8 cellular contexts compared by ENCODE assay signal in the genomic region with DNA sequence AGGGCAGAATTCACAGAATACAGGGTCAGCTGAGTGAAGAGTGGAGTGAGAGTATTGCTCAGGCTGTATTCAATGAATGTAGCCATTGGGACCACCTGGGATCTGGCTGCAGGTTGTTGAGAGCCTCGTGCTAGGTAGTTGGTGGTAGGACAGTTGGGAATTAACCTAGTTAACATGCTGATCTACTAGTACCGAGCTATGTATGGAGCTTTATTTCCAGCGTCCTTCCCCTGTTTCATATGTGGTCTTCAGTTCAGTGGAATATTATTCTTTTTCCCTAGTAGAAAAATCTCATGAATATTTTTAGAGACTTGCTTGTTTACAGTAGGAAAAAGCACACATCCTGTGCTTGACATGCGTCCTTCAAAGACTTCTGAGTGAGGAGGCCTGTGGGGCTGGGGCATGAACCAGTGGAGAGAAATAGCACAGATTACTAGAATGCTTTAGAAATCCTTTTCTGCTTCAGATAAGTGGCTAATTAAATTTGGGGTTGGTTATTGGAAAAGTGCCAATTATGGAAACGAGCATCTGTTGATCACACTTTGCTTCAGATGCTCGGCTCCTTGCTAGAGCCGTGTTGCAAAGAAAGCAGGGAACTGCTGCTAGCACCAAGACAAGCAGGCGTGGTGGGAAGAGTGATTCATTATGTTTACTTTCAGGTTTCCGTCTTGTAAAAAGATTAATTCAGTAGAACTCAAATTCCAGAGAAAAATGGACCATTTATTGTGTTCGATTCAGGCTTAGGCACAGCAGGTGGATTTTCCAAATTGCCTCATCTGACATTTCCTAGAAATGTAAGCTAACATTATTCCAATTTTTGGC. TPM values are rescaled to one million over a fixed set of nuclear protein-coding genes. Genes with fewer than 3 reads are reported as not detected.
DNase-seq lines count a peak whose midpoint lies in the region; ATAC-seq and TF ChIP-seq lines count a peak whose summit lies in the region.

No MANE protein-coding gene starts in this region.

- H3K4me3 Mint-ChIP-seq in natural killer cell: peak overlapping the region; percentile 0

- no peaks in the 10 kb centered on the region for H3K36me3 ChIP-seq in heart left ventricle
- H3K36me3 ChIP-seq in RWPE2 (ENCODE audit: low read depth): no peaks in the 10 kb centered on the region
- no peaks in the 10 kb centered on the region for H3K36me3 ChIP-seq in mammary epithelial cell (ENCODE audit: insufficient read depth, low read length)

- no peaks in the 10 kb centered on the region for H3K79me2 ChIP-seq in mammary epithelial cell (ENCODE audit: insufficient read depth, low read length)

- TF ChIP-seq POLR2A in heart left ventricle (IDR thresholded peaks at IDR 0.05) (no peak), erythroblast (IDR thresholded peaks at IDR 0.05; ENCODE audit: low read length) (no peak)

- H3K9ac ChIP-seq in mammary epithelial cell (ENCODE audit: insufficient read depth, low read length): no peak overlapping the region

- H3K9me3 ChIP-seq in heart left ventricle (no peaks in the 10 kb centered on the region), RWPE2 (ENCODE audit: severe bottlenecking) (no peaks in the 10 kb centered on the region), mammary epithelial cell (replicated peaks; ENCODE audit: insufficient read depth, low read length) (no peaks in the 10 kb centered on the region)

- H3K4me2 ChIP-seq in mammary epithelial cell (ENCODE audit: insufficient read depth, low read depth, low read length): peak overlapping the region; percentile 61

- in situ Hi-C loops in mammary epithelial cell (cut with MboI; ENCODE audit: low sequenced_read_pairs in 2 of 2): loop anchor here in 1 of 2 donors (10.0 kb wide), 1 partner anchor 52 kb away; a partner anchor contains a TSS

- H3K36me3 Mint-ChIP-seq in natural killer cell: no peaks in the 10 kb centered on the region

- no peak overlapping the region for H3K4me3 ChIP-seq in heart left ventricle
- no peak overlapping the region for H3K4me3 ChIP-seq in RWPE2 (ENCODE audit: severe bottlenecking)
- no peak overlapping the region for H3K4me3 ChIP-seq in mammary epithelial cell (replicated peaks in 1 of 3; ENCODE audit: insufficient read depth in 1 of 3, low read depth in 2 of 3, low read length in 3 of 3)

- TF ChIP-seq CTCF in heart left ventricle (IDR thresholded peaks at IDR 0.05): no peak
- no peak for TF ChIP-seq CTCF in RWPE2 (IDR thresholded peaks at IDR 0.05; ENCODE audit: poor library complexity, severe bottlenecking)
- TF ChIP-seq CTCF in mammary epithelial cell (conservative IDR thresholded peaks at IDR 0.05 in 1 of 2, IDR thresholded peaks at IDR 0.05 in 1 of 2; ENCODE audit: extremely low read depth in 1 of 2, insufficient read depth in 1 of 2, low read depth in 1 of 2, low read length in 2 of 2): no peak
- no peak for TF ChIP-seq CTCF in natural killer cell (IDR thresholded peaks at IDR 0.05)

- intact Hi-C loops in heart left ventricle (cut with DNase I) (loop anchor here in 1 of 10 donors (5.0 kb wide), 1 partner anchor 49 kb away; no protein-coding TSS in a partner anchor), Right ventricle myocardium inferior (cut with DNase I) (loop anchor here (5.0 kb wide), 1 partner anchor 54 kb away; a partner anchor contains a TSS), mammary epithelial cell (cut with micrococcal nuclease) (no loop called here), natural killer cell (cut with micrococcal nuclease) (no loop called here)

- 39 to 52% (median 43%) methylated on average over 10 of the region's 10 CpGs for WGBS in heart left ventricle, 4 donors
- 29% methylated on average over 10 of the region's 10 CpGs for WGBS in mammary epithelial cell (ENCODE audit: low coverage, missing lambda C conversion rate)

- ATAC-seq in heart left ventricle: peak in 3 of 4 donors; percentile 60 to 84 (median 72)
- no peak for ATAC-seq in Right ventricle myocardium inferior
- ATAC-seq in RWPE2 (ENCODE audit: low read depth): peak; percentile 62
- no peak for ATAC-seq in natural killer cell

- H3K9me3 Mint-ChIP-seq in natural killer cell: peaks cover 0 to 3% of the 10 kb centered on the region in 2 donors

- peak overlapping the region in 8 of 12 donors; percentile 33 to 73 (median 47) for H3K27ac ChIP-seq in heart left ventricle
- H3K27ac ChIP-seq in RWPE2 (ENCODE audit: poor library complexity, severe bottlenecking): peak overlapping the region; percentile 45
- H3K27ac ChIP-seq in mammary epithelial cell (ENCODE audit: insufficient read depth, low read depth, low read length): no peak overlapping the region

- DNase-seq in heart left ventricle: peak in 2 of 5 donors; percentile 25 to 28
- no peak for DNase-seq in Right ventricle myocardium inferior (ENCODE audit: missing footprints)
- DNase-seq in RWPE2 (ENCODE audit: low spot score): no peak
- DNase-seq in mammary epithelial cell: peak; percentile 72
- no peak for DNase-seq in natural killer cell
- no peak for DNase-seq in GOT3 (lab: John Stamatoyannopoulos, UW)
- no peak for DNase-seq in erythroblast (lab: John Stamatoyannopoulos, UW)
- DNase-seq in SIG-M5 (lab: John Stamatoyannopoulos, UW): no peak

- H2AFZ ChIP-seq in mammary epithelial cell (ENCODE audit: low read depth, low read length): no peak overlapping the region

- peak overlapping the region; percentile 77 to 86 for H3K27ac Mint-ChIP-seq in natural killer cell

- no peaks in the 10 kb centered on the region for H3K27me3 Mint-ChIP-seq in natural killer cell (ENCODE audit: low read depth in 2 of 2)

- peaks cover 50 to 52% of the 10 kb centered on the region in 2 donors for H3K4me1 Mint-ChIP-seq in natural killer cell

- CTCF ChIA-PET in mammary epithelial cell (lab: Charles Lee; ENCODE audit: low non-redundant PET): interaction anchor here (0.6 kb wide), 1 partner anchor 13 kb away, joined by 5 read pairs; no protein-coding TSS in a partner anchor

- H3K27me3 ChIP-seq in heart left ventricle (no peaks in the 10 kb centered on the region), RWPE2 (ENCODE audit: insufficient read depth, poor library complexity, severe bottlenecking) (no peaks in the 10 kb centered on the region), mammary epithelial cell (ENCODE audit: insufficient read depth, low read length) (no peaks in the 10 kb centered on the region)

- H4K20me1 ChIP-seq in mammary epithelial cell (ENCODE audit: insufficient read depth, low read length): no peaks in the 10 kb centered on the region

- peaks cover 0 to 38% (median 13%) of the 10 kb centered on the region in 12 donors for H3K4me1 ChIP-seq in heart left ventricle
- peaks cover 48% of the 10 kb centered on the region for H3K4me1 ChIP-seq in RWPE2 (ENCODE audit: insufficient read depth, poor library complexity, severe bottlenecking)
- H3K4me1 ChIP-seq in mammary epithelial cell (ENCODE audit: insufficient read depth, low read length): peaks cover 30% of the 10 kb centered on the region

- dilution Hi-C loops in mammary epithelial cell (cut with HindIII; ENCODE audit: low sequenced_read_pairs): loop anchor here (5.0 kb wide), 2 partner anchors 39 to 79 kb away; no protein-coding TSS in a partner anchor

- BruUV-seq in mammary epithelial cell (replicated peaks; lab: Mats Ljungman, UMichigan): no TSS peak

RNA-seq across cellular contexts. Expression of a gene that starts 53.6 kb away (rescaled TPM):
- total RNA-seq in heart left ventricle (10 to 100 TPM; 20.8 to 49.3 (median 27.4) TPM), Right ventricle myocardium inferior (25.1 TPM), mammary epithelial cell (100 to 1,000 TPM in 1 of 2 donors, 10 to 100 TPM in 1; 85.5 to 132 TPM), natural killer cell (100 to 1,000 TPM; 124 to 132 (median 128) TPM)
- polyA plus RNA-seq in heart left ventricle (10 to 100 TPM; 12.0 to 29.2 TPM), mammary epithelial cell (58.3 TPM)
- polyA minus RNA-seq in mammary epithelial cell: 88.5 TPM

Comparison
In these comparisons a context has a peak if more than half of its experiments do, and no peak if none do; other contexts are left out.
1. ATAC-seq: peak in heart left ventricle (3 of 4) and RWPE2 (single experiment); none in Right ventricle myocardium inferior (single experiment) and natural killer cell (0 of 3).